In the genomic region with DNA sequence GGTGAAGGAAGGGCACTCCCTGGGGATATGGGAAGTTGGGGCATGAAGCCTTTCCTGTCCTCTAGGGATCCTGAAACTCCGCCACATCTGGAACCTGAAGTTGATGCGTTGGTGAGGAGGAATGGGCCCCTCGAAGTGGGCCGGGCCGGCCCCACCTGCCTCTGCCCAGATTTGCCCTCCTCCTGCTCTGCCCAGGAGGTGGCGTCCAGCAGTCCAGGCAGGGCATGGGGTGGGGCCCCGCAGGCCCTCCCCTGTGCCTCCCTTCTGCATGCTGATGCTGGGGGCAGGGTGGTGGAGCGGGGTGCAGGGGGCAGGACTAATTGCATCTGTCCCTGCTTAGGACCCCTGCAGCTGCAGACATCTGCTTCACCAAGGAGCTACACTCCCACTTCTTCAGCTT, we compare ENCODE assay signal across 1 cellular context.
TF ChIP-seq lines count a peak whose summit lies in the region.

No MANE protein-coding gene starts in this region.

TF ChIP-seq in A549, 52 proteins besides CTCF, POLR2A, EP300 and RAD21:
- TF ChIP-seq MAZ (IDR thresholded peaks at IDR 0.05; ENCODE audit: borderline replicate concordance, low read depth, low read length), result no peak
- TF ChIP-seq NR3C1 (IDR thresholded peaks at IDR 0.05), result no peak
- TF ChIP-seq FOSL2 (IDR thresholded peaks at IDR 0.05), result no peak
- TF ChIP-seq FOSL2 (CRISPR knock-in tag; IDR thresholded peaks at IDR 0.05), result no peak
- TF ChIP-seq, protein P1, sequence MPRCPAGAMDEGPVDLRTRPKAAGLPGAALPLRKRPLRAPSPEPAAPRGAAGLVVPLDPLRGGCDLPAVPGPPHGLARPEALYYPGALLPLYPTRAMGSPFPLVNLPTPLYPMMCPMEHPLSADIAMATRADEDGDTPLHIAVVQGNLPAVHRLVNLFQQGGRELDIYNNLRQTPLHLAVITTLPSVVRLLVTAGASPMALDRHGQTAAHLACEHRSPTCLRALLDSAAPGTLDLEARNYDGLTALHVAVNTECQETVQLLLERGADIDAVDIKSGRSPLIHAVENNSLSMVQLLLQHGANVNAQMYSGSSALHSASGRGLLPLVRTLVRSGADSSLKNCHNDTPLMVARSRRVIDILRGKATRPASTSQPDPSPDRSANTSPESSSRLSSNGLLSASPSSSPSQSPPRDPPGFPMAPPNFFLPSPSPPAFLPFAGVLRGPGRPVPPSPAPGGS (IDR thresholded peaks at IDR 0.05), result no peak
- no peak for TF ChIP-seq JUN (IDR thresholded peaks at IDR 0.05)
- no peak for TF ChIP-seq KDM1A (IDR thresholded peaks at IDR 0.05; ENCODE audit: low read depth)
- TF ChIP-seq NPAS2 (CRISPR knock-in tag; IDR thresholded peaks at IDR 0.05; ENCODE audit: borderline replicate concordance), result no peak
- TF ChIP-seq KDM5A (IDR thresholded peaks at IDR 0.05), result no peak
- no peak for TF ChIP-seq RARB (CRISPR knock-in tag; IDR thresholded peaks at IDR 0.05)
- no peak for TF ChIP-seq SREBF2 (IDR thresholded peaks at IDR 0.05)
- no peak for TF ChIP-seq RNF2 (IDR thresholded peaks at IDR 0.05; ENCODE audit: borderline replicate concordance, low read depth)
- TF ChIP-seq JUNB (IDR thresholded peaks at IDR 0.05), result no peak
- TF ChIP-seq MAFK (IDR thresholded peaks at IDR 0.05; ENCODE audit: partially characterized antibody), result no peak
- no peak for TF ChIP-seq FOSB (CRISPR knock-in tag; IDR thresholded peaks at IDR 0.05)
- TF ChIP-seq, protein P2, sequence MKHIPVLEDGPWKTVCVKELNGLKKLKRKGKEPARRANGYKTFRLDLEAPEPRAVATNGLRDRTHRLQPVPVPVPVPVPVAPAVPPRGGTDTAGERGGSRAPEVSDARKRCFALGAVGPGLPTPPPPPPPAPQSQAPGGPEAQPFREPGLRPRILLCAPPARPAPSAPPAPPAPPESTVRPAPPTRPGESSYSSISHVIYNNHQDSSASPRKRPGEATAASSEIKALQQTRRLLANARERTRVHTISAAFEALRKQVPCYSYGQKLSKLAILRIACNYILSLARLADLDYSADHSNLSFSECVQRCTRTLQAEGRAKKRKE (CRISPR knock-in tag; IDR thresholded peaks at IDR 0.05; ENCODE audit: low read depth), result no peak
